ENCODE assay signal across 20 cellular contexts in genomic region chr2:28002181-28002580, GRCh38.
"Had no signal": no experiment of that assay in that cellular context is flagged by ENCODE, and none has a peak within 500 bp of the region (broad histone marks: within the 10 kb centered on the region; RNA-seq: fewer than 3 reads in every experiment).

No MANE protein-coding gene starts in this region.

- H3K27ac ChIP-seq: epithelial cell of prostate, esophagus squamous epithelium, gastrocnemius medialis, pancreas, stomach had no signal

- H3K4me3 ChIP-seq: esophagus squamous epithelium, gastrocnemius medialis, lung, pancreas, stomach had no signal

- H3K27ac Mint-ChIP-seq: nephron, progenitor cell of endocrine pancreas had no signal

- H3K27me3 Mint-ChIP-seq: progenitor cell of endocrine pancreas had no signal

- ATAC-seq: gastrocnemius medialis, left colon, left ventricle myocardium superior, pancreas, right cardiac atrium had no signal

- H3K4me1 ChIP-seq: esophagus squamous epithelium had no signal

- H3K9me3 ChIP-seq: esophagus squamous epithelium, gastrocnemius medialis, pancreas, stomach had no signal

- H3K36me3 ChIP-seq: esophagus squamous epithelium, gastrocnemius medialis, pancreas, stomach had no signal

- DNase-seq: effector memory CD4-positive, alpha-beta T cell; esophagus squamous epithelium; gastrocnemius medialis; left colon; left ventricle myocardium superior; mesenchymal stem cell; midbrain; occipital lobe; pancreas; right cardiac atrium; small intestine; stimulated activated CD4-positive, alpha-beta T cell treated with anti-CD3 and anti-CD28 coated beads, Interleukin-12 subunit alpha, Interleukin-12 subunit beta, amount 100 ng/mL, for 4 hours; stimulated activated naive CD4-positive, alpha-beta T cell; stomach; substantia nigra; trophoblast cell had no signal

- H3K4me3 Mint-ChIP-seq: nephron had no signal

- H3K27me3 ChIP-seq: esophagus squamous epithelium, gastrocnemius medialis, pancreas, stomach had no signal
